17 cellular contexts compared by ENCODE assay signal in genomic region chr13:44955421-44955820, GRCh38.
"Had no signal": no experiment of that assay in that cellular context is flagged by ENCODE, and none has a peak within 500 bp of the region (broad histone marks: within the 10 kb centered on the region; RNA-seq: fewer than 3 reads in every experiment).

No MANE protein-coding gene starts in this region.

- H3K4me3 Mint-ChIP-seq: activated naive CD8-positive, alpha-beta T cell treated with anti-CD3 and anti-CD28 coated beads, Interleukin-2, amount 50 U/mL, for 24 hours; naive thymus-derived CD8-positive, alpha-beta T cell had no signal

- H3K9me3 Mint-ChIP-seq: activated naive CD8-positive, alpha-beta T cell treated with anti-CD3 and anti-CD28 coated beads, Interleukin-2, amount 50 U/mL, for 24 hours; naive thymus-derived CD8-positive, alpha-beta T cell had no signal

- H3K4me1 Mint-ChIP-seq: activated naive CD8-positive, alpha-beta T cell treated with anti-CD3 and anti-CD28 coated beads, Interleukin-2, amount 50 U/mL, for 24 hours; naive thymus-derived CD8-positive, alpha-beta T cell had no signal

- DNase-seq: activated CD4-positive, alpha-beta T cell treated with anti-CD3 and anti-CD28 coated beads for 4 hours; activated naive CD4-positive, alpha-beta T cell treated with Interleukin-2 at 50 U/mL for 16 hours; activated naive CD8-positive, alpha-beta T cell treated with anti-CD3 and anti-CD28 coated beads, Interleukin-2, amount 50 U/mL, for 24 hours; central memory CD4-positive, alpha-beta T cell; effector memory CD4-positive, alpha-beta T cell; kidney; naive thymus-derived CD8-positive, alpha-beta T cell; nucleus accumbens; stimulated activated CD4-positive, alpha-beta T cell treated with anti-CD3 and anti-CD28 coated beads, Interleukin-4, amount 100 ng/mL, for 1 hour; stimulated activated CD8-positive, alpha-beta memory T cell treated with anti-CD3 and anti-CD28 coated beads, Interleukin-4, amount 100 ng/mL, for 48 hours; stimulated activated naive CD8-positive, alpha-beta T cell treated with anti-CD3 and anti-CD28 coated beads, Interleukin-15, Interleukin-2, amounts not matched to agents 100 U/mL and 50 U/mL, for 24 hours; SW 1271; uterus had no signal

- H3K27ac Mint-ChIP-seq: activated naive CD8-positive, alpha-beta T cell treated with anti-CD3 and anti-CD28 coated beads, Interleukin-2, amount 50 U/mL, for 24 hours; naive thymus-derived CD8-positive, alpha-beta T cell had no signal

- H3K4me3 ChIP-seq: hepatocyte, lung, thoracic aorta, uterus had no signal

- H3K27ac ChIP-seq: hepatocyte, thoracic aorta, uterus had no signal

- H3K27me3 ChIP-seq: hepatocyte, uterus had no signal

- H3K9me3 ChIP-seq: thoracic aorta, uterus had no signal

- H3K27me3 Mint-ChIP-seq: activated naive CD8-positive, alpha-beta T cell treated with anti-CD3 and anti-CD28 coated beads, Interleukin-2, amount 50 U/mL, for 24 hours; naive thymus-derived CD8-positive, alpha-beta T cell had no signal

- ATAC-seq: activated naive CD8-positive, alpha-beta T cell treated with anti-CD3 and anti-CD28 coated beads, Interleukin-2, amount 50 U/mL, for 24 hours; naive thymus-derived CD8-positive, alpha-beta T cell; stimulated activated naive CD8-positive, alpha-beta T cell treated with anti-CD3 and anti-CD28 coated beads, Interleukin-15, Interleukin-2, amounts not matched to agents 100 U/mL and 50 U/mL, for 24 hours had no signal

- H3K36me3 ChIP-seq: thoracic aorta, uterus had no signal

- FAIRE-seq: astrocyte, kidney had no signal

- H3K4me1 ChIP-seq: uterus had no signal
